ENCODE assay signal across 8 cellular contexts in the genomic region with DNA sequence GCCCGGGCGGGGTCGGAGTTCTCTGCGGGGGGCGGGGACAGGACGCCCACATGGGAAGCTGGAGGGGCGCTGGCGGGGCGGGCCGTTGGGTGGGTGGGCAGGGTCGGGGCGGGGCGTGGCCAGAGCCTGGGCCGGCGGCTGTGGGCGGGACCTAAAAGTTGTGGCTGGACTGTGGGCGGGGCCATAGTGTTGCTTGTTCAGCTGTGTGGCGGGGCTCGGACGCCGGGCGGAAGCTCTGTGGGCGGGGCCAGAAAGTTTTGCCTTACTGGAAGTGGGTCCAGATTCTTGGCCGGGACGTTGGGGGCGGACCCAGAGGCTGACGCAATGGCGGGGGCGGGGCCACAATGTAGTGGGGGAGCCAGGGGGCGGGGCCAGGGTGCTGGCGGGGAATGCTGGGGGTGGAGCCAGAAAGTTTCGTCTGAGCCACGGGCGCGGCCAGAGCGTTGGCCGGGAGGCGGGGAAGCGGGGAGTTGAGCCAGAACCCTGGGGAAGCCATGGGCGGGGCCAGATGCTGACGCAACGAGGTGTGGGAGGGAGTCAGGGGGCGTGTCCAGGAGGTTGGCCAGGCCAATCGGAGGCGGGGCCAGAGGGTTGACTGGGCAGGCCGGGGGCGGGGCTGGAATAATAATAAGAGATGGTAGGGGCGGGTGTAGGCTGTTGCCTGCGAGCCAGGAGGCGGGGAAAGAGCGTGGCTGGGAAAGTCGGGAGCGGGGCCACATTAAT. TPM values are rescaled to one million over a fixed set of nuclear protein-coding genes. Genes with fewer than 3 reads are reported as not detected.
DNase-seq lines count a peak whose midpoint lies in the region; ATAC-seq and TF ChIP-seq lines count a peak whose summit lies in the region.

No MANE protein-coding gene starts in this region.

- in situ Hi-C loops in GM18951 (cut with MboI; ENCODE audit: low sequenced_read_pairs, unreplicated experiment) = loop anchor here (10.0 kb wide), 1 partner anchor 112 kb away; no protein-coding TSS in a partner anchor

- peak overlapping the region; percentile 93 for H3K4me3 Mint-ChIP-seq in activated B cell treated with CpG ODN at 0.5 μM for 24 hours

- H3K27me3 ChIP-seq in smooth muscle cell (ENCODE audit: low read depth) = no peaks in the 10 kb centered on the region

- peaks cover 4% of the 10 kb centered on the region for H3K36me3 ChIP-seq in smooth muscle cell (ENCODE audit: low read depth)

- H3K9ac ChIP-seq in smooth muscle cell (ENCODE audit: low read depth) = peak overlapping the region; percentile 86

- H3K4me3 ChIP-seq in AG04449 (ENCODE audit: low read depth, low read length) (peak overlapping the region; percentile 71), cardiac fibroblast (replicated peaks in 1 of 2; ENCODE audit: low read depth in 2 of 2, low read length in 2 of 2) (peak overlapping the region; percentile 60 to 65), smooth muscle cell (peak overlapping the region; percentile 59)

- H3K27me3 Mint-ChIP-seq in activated B cell treated with CpG ODN at 0.5 μM for 24 hours = no peaks in the 10 kb centered on the region

- intact Hi-C loops in activated B cell treated with CpG ODN at 0.5 μM for 24 hours (cut with micrococcal nuclease) = loop anchor here (1.0 to 2.0 kb wide), 7 partner anchors 13 to 396 kb away; a partner anchor contains a TSS

- DNase-seq in AG04449 (ENCODE audit: low read depth, low spot score) (peak; percentile 92), NCI-H226 (peak; percentile 94), activated B cell treated with CpG ODN at 0.5 μM for 24 hours (peak; percentile 99), cardiac fibroblast (ENCODE audit: low read depth in 2 of 2) (peak; percentile 100), inferior parietal cortex (ENCODE audit: extremely low spot score) (peak; percentile 96), smooth muscle cell (lab: John Stamatoyannopoulos, UW; ENCODE audit: unreplicated experiment) (peak; percentile 100)

- H4K20me1 ChIP-seq in smooth muscle cell (ENCODE audit: low read depth) = peaks cover 11% of the 10 kb centered on the region

- peaks cover 4% of the 10 kb centered on the region for H3F3A ChIP-seq in smooth muscle cell (ENCODE audit: low read depth)

- 0% methylated on average over 21 of the region's 53 CpGs for WGBS in smooth muscle cell (ENCODE audit: low lambda C conversion rate)

- peak overlapping the region; percentile 88 for H3K4me2 ChIP-seq in smooth muscle cell

- no peak overlapping the region for H2AFZ ChIP-seq in smooth muscle cell (ENCODE audit: low read depth)

- peak overlapping the region; percentile 90 for H3K27ac ChIP-seq in smooth muscle cell (ENCODE audit: low read depth)

- H3K79me2 ChIP-seq in smooth muscle cell (ENCODE audit: low read depth) = peaks cover 34% of the 10 kb centered on the region

- H3K36me3 Mint-ChIP-seq in activated B cell treated with CpG ODN at 0.5 μM for 24 hours (ENCODE audit: low read depth) = peaks cover 45% of the 10 kb centered on the region

- TF ChIP-seq CTCF in AG04449 (IDR thresholded peaks at IDR 0.05; ENCODE audit: insufficient read depth, low read length, missing control alignments) = no peak
- no peak for TF ChIP-seq CTCF in activated B cell treated with CpG ODN at 0.5 μM for 24 hours (IDR thresholded peaks at IDR 0.05)
- no peak for TF ChIP-seq CTCF in cardiac fibroblast (IDR thresholded peaks at IDR 0.05; ENCODE audit: low read depth, low read length)
- no peak for TF ChIP-seq CTCF in smooth muscle cell (IDR thresholded peaks at IDR 0.05; ENCODE audit: borderline replicate concordance, insufficient read depth, poor library complexity, severe bottlenecking)

- peaks cover 15% of the 10 kb centered on the region for H3K4me1 ChIP-seq in smooth muscle cell (ENCODE audit: low read depth)

- peak; percentile 16 for TF ChIP-seq POLR2A in GM18951 (IDR thresholded peaks at IDR 0.05; ENCODE audit: extremely low read depth, insufficient read depth, insufficient read length)

- H3K9me3 ChIP-seq in smooth muscle cell (replicated peaks; ENCODE audit: low read depth) = no peaks in the 10 kb centered on the region

- POLR2A ChIA-PET in AG04449 (lab: Yijun Ruan, JAX) (interaction anchor here (0.6 to 2.4 kb wide), 13 partner anchors 9 to 144 kb away, joined by 3 to 28 read pairs (median 3); a partner anchor contains a TSS), activated B cell treated with CpG ODN at 0.5 μM for 24 hours (lab: Charles Lee) (interaction anchor here (0.6 to 3.3 kb wide), 45 partner anchors 8 to 1354 kb away, joined by 3 to 144 read pairs (median 5); a partner anchor contains a TSS)

- H3K27ac Mint-ChIP-seq in activated B cell treated with CpG ODN at 0.5 μM for 24 hours = peak overlapping the region; percentile 92

- H3K4me1 Mint-ChIP-seq in activated B cell treated with CpG ODN at 0.5 μM for 24 hours = peaks cover 39% of the 10 kb centered on the region

- H3K9me3 Mint-ChIP-seq in activated B cell treated with CpG ODN at 0.5 μM for 24 hours = no peaks in the 10 kb centered on the region

- CTCF ChIA-PET in AG04449 (lab: Yijun Ruan, JAX) (interaction anchor here (1.0 to 15.8 kb wide), 6 partner anchors 11 to 45 kb away, joined by 3 to 570 read pairs (median 4); no protein-coding TSS in a partner anchor), activated B cell treated with CpG ODN at 0.5 μM for 24 hours (lab: Charles Lee) (interaction anchor here (1.0 to 1.8 kb wide), 6 partner anchors 9 to 92 kb away, joined by 4 to 18 read pairs (median 9); a partner anchor contains a TSS)

- ATAC-seq in HG03196 (IDR thresholded peaks at IDR 0.05; ENCODE audit: unreplicated experiment) (peak; percentile 78), activated B cell treated with CpG ODN at 0.5 μM for 24 hours (ENCODE audit: low read depth) (peak; percentile 82)

RNA-seq across cellular contexts. Expression of a gene that starts 0.5 kb away (rescaled TPM):
- total RNA-seq in activated B cell treated with CpG ODN at 0.5 μM for 24 hours = 43.7 and 47.1 TPM in 2 replicates
- 4.7 and 6.4 TPM in 2 replicates for total RNA-seq in smooth muscle cell
- 12.7 and 29.5 TPM in 2 replicates for polyA plus RNA-seq in smooth muscle cell

RNA-seq across cellular contexts. Expression of a gene that starts 17.8 kb away (rescaled TPM):
- 9.8 and 11.8 TPM in 2 replicates for total RNA-seq in activated B cell treated with CpG ODN at 0.5 μM for 24 hours
- 7.2 and 8.0 TPM in 2 replicates for total RNA-seq in smooth muscle cell
- polyA plus RNA-seq in smooth muscle cell = 29.7 and 31.5 TPM in 2 replicates

RNA-seq across cellular contexts. Expression of a gene that starts 25.9 kb away (rescaled TPM):
- total RNA-seq in activated B cell treated with CpG ODN at 0.5 μM for 24 hours (7.0 and 11.5 TPM in 2 replicates), smooth muscle cell (8.2 and 10.2 TPM in 2 replicates)
- polyA plus RNA-seq in smooth muscle cell = 28.2 and 29.9 TPM in 2 replicates

RNA-seq across cellular contexts. Expression of a gene that starts 52.8 kb away (rescaled TPM):
- total RNA-seq in activated B cell treated with CpG ODN at 0.5 μM for 24 hours (1.7 and 2.2 TPM in 2 replicates), smooth muscle cell (0.49 and 1.6 TPM in 2 replicates)
- 0.48 and 1.1 TPM in 2 replicates for polyA plus RNA-seq in smooth muscle cell

Comparison
In these comparisons a context has a peak if more than half of its experiments do, and no peak if none do; other contexts are left out.
1. Peak in every context shown above with its lines: DNase-seq, ATAC-seq, H3K4me3 ChIP-seq and H3K27ac ChIP-seq.